1 cellular context compared by ENCODE assay signal in genomic region chr16:87492721-87493554, GRCh38.
TF ChIP-seq lines count a peak whose summit lies in the region.

Gene ZCCHC14 (minus strand): TSS chr16:87493024. CDS start chr16:87492238, 786 bp downstream.

TF ChIP-seq in HepG2, 621 proteins besides CTCF, POLR2A, EP300 and RAD21 (continued from another document and continues in another):
- TF ChIP-seq USF2 (IDR thresholded peaks at IDR 0.05; ENCODE audit: low read depth, low read length) (no peak), USF2 (CRISPR knock-in tag; IDR thresholded peaks at IDR 0.05; ENCODE audit: borderline replicate concordance) (peak; percentile 24; the same call in 1 of the 2 replicates), ZNF12 (CRISPR knock-in tag; IDR thresholded peaks at IDR 0.05) (no peak), ZNF460 (CRISPR knock-in tag; IDR thresholded peaks at IDR 0.05; ENCODE audit: borderline replicate concordance) (no peak), KAT8 (CRISPR knock-in tag; IDR thresholded peaks at IDR 0.05) (peak; percentile 63; the same call in 1 of the 2 replicates), LCORL (IDR thresholded peaks at IDR 0.05) (no peak), LCORL (CRISPR knock-in tag; IDR thresholded peaks at IDR 0.05) (peak; percentile 62), HNF4G (IDR thresholded peaks at IDR 0.05; ENCODE audit: borderline replicate concordance, low read depth, low read length) (peak; percentile 38; the same call in 1 of the 2 replicates), HNF4G (CRISPR knock-in tag; IDR thresholded peaks at IDR 0.05; ENCODE audit: borderline replicate concordance, low read depth) (0 out of 2 replicates have a peak, but pooled peaks have one; percentile 55), KLF15 (CRISPR knock-in tag; IDR thresholded peaks at IDR 0.05; ENCODE audit: borderline replicate concordance) (no peak), ELK4 (CRISPR knock-in tag; IDR thresholded peaks at IDR 0.05; ENCODE audit: borderline replicate concordance) (no peak), HOXA3 (CRISPR knock-in tag; IDR thresholded peaks at IDR 0.05) (peak; percentile 78), SIN3B (IDR thresholded peaks at IDR 0.05; ENCODE audit: low read length) (no peak; the same call in 1 of the 2 replicates), ZBTB4 (CRISPR knock-in tag; IDR thresholded peaks at IDR 0.05; ENCODE audit: borderline replicate concordance) (no peak), SP140L (CRISPR knock-in tag; IDR thresholded peaks at IDR 0.05; ENCODE audit: borderline replicate concordance) (no peak), ZNF331 (CRISPR knock-in tag; IDR thresholded peaks at IDR 0.05) (no peak), NR1H2 (CRISPR knock-in tag; IDR thresholded peaks at IDR 0.05; ENCODE audit: borderline replicate concordance, low read depth) (no peak), TCF7L2 (IDR thresholded peaks at IDR 0.05; ENCODE audit: low read depth, low read length) (no peak), ZNF556 (CRISPR knock-in tag; IDR thresholded peaks at IDR 0.05; ENCODE audit: borderline replicate concordance) (no peak), PBX2 (CRISPR knock-in tag; IDR thresholded peaks at IDR 0.05) (peak; percentile 92), ZNF274 (CRISPR knock-in tag; IDR thresholded peaks at IDR 0.05) (no peak), SP5 (CRISPR knock-in tag; IDR thresholded peaks at IDR 0.05; ENCODE audit: borderline replicate concordance, low read depth) (peak; percentile 65; the same call in 1 of the 2 replicates), MEF2D (CRISPR knock-in tag; IDR thresholded peaks at IDR 0.05) (no peak; the same call in 1 of the 2 replicates), MAFK (conservative IDR thresholded peaks at IDR 0.05 in 1 of 2, IDR thresholded peaks at IDR 0.05 in 1 of 2; ENCODE audit: low read length in 2 of 2) (no peak), HNRNPH1 (optimal IDR thresholded peaks at IDR 0.05; ENCODE audit: low read depth, low read length) (no peak), ZNF33B (CRISPR knock-in tag; IDR thresholded peaks at IDR 0.05) (peak; percentile 61; the same call in 1 of the 2 replicates), NFE2 (CRISPR knock-in tag; IDR thresholded peaks at IDR 0.05) (no peak), MXD4 (CRISPR knock-in tag; IDR thresholded peaks at IDR 0.05) (no peak), KDM1A (CRISPR knock-in tag; IDR thresholded peaks at IDR 0.05) (peak; percentile 98), HIVEP1 (CRISPR knock-in tag; IDR thresholded peaks at IDR 0.05) (peak; percentile 58; the same call in 1 of the 2 replicates), MXD3 (CRISPR knock-in tag; IDR thresholded peaks at IDR 0.05) (no peak), ZNF619 (CRISPR knock-in tag; IDR thresholded peaks at IDR 0.05) (no peak), ZBTB7B (CRISPR knock-in tag; IDR thresholded peaks at IDR 0.05) (no peak), GABPB1 (CRISPR knock-in tag; IDR thresholded peaks at IDR 0.05) (peak; percentile 79), ZNF781 (CRISPR knock-in tag; IDR thresholded peaks at IDR 0.05; ENCODE audit: borderline replicate concordance, not compliant biosample characterization) (peak; percentile 45), SP2 (CRISPR knock-in tag; IDR thresholded peaks at IDR 0.05) (peak; percentile 92), MTF1 (CRISPR knock-in tag; IDR thresholded peaks at IDR 0.05) (no peak), JARID2 (CRISPR knock-in tag; IDR thresholded peaks at IDR 0.05; ENCODE audit: insufficient replicate concordance) (no peak), CREM (IDR thresholded peaks at IDR 0.05) (peak; percentile 10; the same call in 1 of the 2 replicates), CREM (CRISPR knock-in tag; IDR thresholded peaks at IDR 0.05) (no peak), DNMT3B (CRISPR knock-in tag; conservative IDR thresholded peaks at IDR 0.05) (no peak; the same call in 1 of the 2 replicates), CHD4 (IDR thresholded peaks at IDR 0.05; ENCODE audit: borderline replicate concordance, low read length) (peak; percentile 97), DZIP1 (CRISPR knock-in tag; IDR thresholded peaks at IDR 0.05) (0 out of 2 replicates have a peak, but pooled peaks have one; percentile 9), GPBP1L1 (CRISPR knock-in tag; IDR thresholded peaks at IDR 0.05) (no peak), ZNF790 (CRISPR knock-in tag; IDR thresholded peaks at IDR 0.05; ENCODE audit: borderline replicate concordance) (peak; percentile 81; the same call in 1 of the 2 replicates), PCBP1 (IDR thresholded peaks at IDR 0.05; ENCODE audit: borderline replicate concordance, low read depth, low read length) (peak; percentile 92), MYNN (CRISPR knock-in tag; IDR thresholded peaks at IDR 0.05; ENCODE audit: low read depth) (no peak), ZNF614 (CRISPR knock-in tag; IDR thresholded peaks at IDR 0.05; ENCODE audit: borderline replicate concordance) (0 out of 2 replicates have a peak, but pooled peaks have one; percentile 50), ZFP82 (CRISPR knock-in tag; IDR thresholded peaks at IDR 0.05; ENCODE audit: borderline replicate concordance) (no peak), TAF15 (IDR thresholded peaks at IDR 0.05; ENCODE audit: low read depth, low read length, poor library complexity, severe bottlenecking) (no peak), SMAD1 (CRISPR knock-in tag; IDR thresholded peaks at IDR 0.05; ENCODE audit: borderline replicate concordance, low read depth) (peak; percentile 83), KDM6A (CRISPR knock-in tag; IDR thresholded peaks at IDR 0.05; ENCODE audit: low read depth) (no peak)
- TF ChIP-seq, protein P1, sequence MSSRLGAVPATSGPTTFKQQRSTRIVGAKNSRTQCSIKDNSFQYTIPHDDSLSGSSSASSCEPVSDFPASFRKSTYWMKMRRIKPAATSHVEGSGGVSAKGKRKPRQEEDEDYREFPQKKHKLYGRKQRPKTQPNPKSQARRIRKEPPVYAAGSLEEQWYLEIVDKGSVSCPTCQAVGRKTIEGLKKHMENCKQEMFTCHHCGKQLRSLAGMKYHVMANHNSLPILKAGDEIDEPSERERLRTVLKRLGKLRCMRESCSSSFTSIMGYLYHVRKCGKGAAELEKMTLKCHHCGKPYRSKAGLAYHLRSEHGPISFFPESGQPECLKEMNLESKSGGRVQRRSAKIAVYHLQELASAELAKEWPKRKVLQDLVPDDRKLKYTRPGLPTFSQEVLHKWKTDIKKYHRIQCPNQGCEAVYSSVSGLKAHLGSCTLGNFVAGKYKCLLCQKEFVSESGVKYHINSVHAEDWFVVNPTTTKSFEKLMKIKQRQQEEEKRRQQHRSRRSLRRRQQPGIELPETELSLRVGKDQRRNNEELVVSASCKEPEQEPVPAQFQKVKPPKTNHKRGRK (CRISPR knock-in tag; IDR thresholded peaks at IDR 0.05) = no peak
- TF ChIP-seq, protein P2, sequence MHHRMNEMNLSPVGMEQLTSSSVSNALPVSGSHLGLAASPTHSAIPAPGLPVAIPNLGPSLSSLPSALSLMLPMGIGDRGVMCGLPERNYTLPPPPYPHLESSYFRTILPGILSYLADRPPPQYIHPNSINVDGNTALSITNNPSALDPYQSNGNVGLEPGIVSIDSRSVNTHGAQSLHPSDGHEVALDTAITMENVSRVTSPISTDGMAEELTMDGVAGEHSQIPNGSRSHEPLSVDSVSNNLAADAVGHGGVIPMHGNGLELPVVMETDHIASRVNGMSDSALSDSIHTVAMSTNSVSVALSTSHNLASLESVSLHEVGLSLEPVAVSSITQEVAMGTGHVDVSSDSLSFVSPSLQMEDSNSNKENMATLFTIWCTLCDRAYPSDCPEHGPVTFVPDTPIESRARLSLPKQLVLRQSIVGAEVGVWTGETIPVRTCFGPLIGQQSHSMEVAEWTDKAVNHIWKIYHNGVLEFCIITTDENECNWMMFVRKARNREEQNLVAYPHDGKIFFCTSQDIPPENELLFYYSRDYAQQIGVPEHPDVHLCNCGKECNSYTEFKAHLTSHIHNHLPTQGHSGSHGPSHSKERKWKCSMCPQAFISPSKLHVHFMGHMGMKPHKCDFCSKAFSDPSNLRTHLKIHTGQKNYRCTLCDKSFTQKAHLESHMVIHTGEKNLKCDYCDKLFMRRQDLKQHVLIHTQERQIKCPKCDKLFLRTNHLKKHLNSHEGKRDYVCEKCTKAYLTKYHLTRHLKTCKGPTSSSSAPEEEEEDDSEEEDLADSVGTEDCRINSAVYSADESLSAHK (CRISPR knock-in tag; IDR thresholded peaks at IDR 0.05; ENCODE audit: borderline replicate concordance) = no peak
